Comparison of ENCODE assay signal across 27 cellular contexts in genomic region chr19:47421244-47421786, GRCh38. TPM values are rescaled to one million over a fixed set of nuclear protein-coding genes. Genes with fewer than 3 reads are reported as not detected.
DNase-seq lines count a peak whose midpoint lies in the region; ATAC-seq, FAIRE-seq and TF ChIP-seq lines count a peak whose summit lies in the region.
"Had no signal": no experiment of that assay in that cellular context is flagged by ENCODE, and none has a peak within 500 bp of the region (broad histone marks: within the 10 kb centered on the region; RNA-seq: fewer than 3 reads in every experiment).

No MANE protein-coding gene starts in this region.

- no peak for TF ChIP-seq CTCF in MCF 10A (IDR thresholded peaks at IDR 0.05; ENCODE audit: unreplicated experiment)
- TF ChIP-seq CTCF in breast epithelium (IDR thresholded peaks at IDR 0.05): no peak
- TF ChIP-seq CTCF in H1 (IDR thresholded peaks at IDR 0.05; ENCODE audit: control extremely low read depth in 1 of 3, insufficient read depth in 1 of 3, low read depth in 1 of 3, low read length in 3 of 3): no peak
- no peak for TF ChIP-seq CTCF in nephron progenitor cell (IDR thresholded peaks at IDR 0.05)

- H2BK15ac ChIP-seq in H1 (ENCODE audit: low read length): no peak overlapping the region

- H3K14ac ChIP-seq in H1 (ENCODE audit: insufficient read length): no peak overlapping the region

- H2AFZ ChIP-seq in H1 (ENCODE audit: low read length): no peak overlapping the region

- H3K36me3 Mint-ChIP-seq in MCF 10A (ENCODE audit: insufficient read depth, unreplicated experiment) (no peaks in the 10 kb centered on the region), nephron progenitor cell (ENCODE audit: low read depth) (peaks cover under 1% of the 10 kb centered on the region)
- H3K36me3 Mint-ChIP-seq: activated naive CD8-positive, alpha-beta T cell treated with anti-CD3 and anti-CD28 coated beads, Interleukin-2, amount 10 ng/mL, durations not matched to agents 7 days and 5 days had no signal

- H3K4ac ChIP-seq in H1 (replicated peaks; ENCODE audit: insufficient read length, low read depth, low read length): no peak overlapping the region

- CTCF ChIA-PET in MCF 10A (lab: Yijun Ruan, JAX): no interaction called here
- CTCF ChIA-PET in H1 (lab: Charles Lee; ENCODE audit: partially characterized antibody): no interaction called here

- H4K91ac ChIP-seq in H1 (replicated peaks; ENCODE audit: insufficient read length, low read length): no peak overlapping the region

- intact Hi-C loops in MCF 10A (cut with micrococcal nuclease): no loop called here
- intact Hi-C loops in breast epithelium (cut with DNase I; ENCODE audit: low total_unique reads): no loop called here

- H2BK12ac ChIP-seq in H1 (ENCODE audit: low read depth, low read length): peak overlapping the region; percentile 29; the same call in 1 of the 2 replicates

- H2BK20ac ChIP-seq in H1 (ENCODE audit: low read length): no peak overlapping the region

- no peak overlapping the region for H3K56ac ChIP-seq in H1 (replicated peaks; ENCODE audit: insufficient read length, low read depth, low read length)

- H3K9me3 ChIP-seq in breast epithelium (no peaks in the 10 kb centered on the region), H1 (ENCODE audit: insufficient read depth in 2 of 2, low read depth in 1 of 2, low read length in 1 of 2) (no peaks in the 10 kb centered on the region)
- H3K9me3 ChIP-seq: tibial nerve had no signal

- no peak for FAIRE-seq in H1 (lab: Jason Lieb, UNC)
- FAIRE-seq: GM12892 had no signal

- H2BK120ac ChIP-seq in H1 (replicated peaks; ENCODE audit: low read depth, low read length): no peak overlapping the region

- H3K36me3 ChIP-seq in breast epithelium (no peaks in the 10 kb centered on the region), H1 (ENCODE audit: control insufficient read depth in 2 of 4, insufficient read depth in 4 of 4, low read length in 3 of 4) (no peaks in the 10 kb centered on the region)
- H3K36me3 ChIP-seq: brain microvascular endothelial cell, tibial nerve had no signal

- 10% methylated on average over 16 of the region's 16 CpGs; no CpG with 5 or more reads in 1 of the 2 experiments for WGBS in H1 (ENCODE audit: extremely low coverage in 1 of 2, insufficient coverage in 1 of 2, insufficient read length in 1 of 2, insufficient replicate concordance in 2 of 2, low coverage in 1 of 2, low lambda C conversion rate in 2 of 2, missing lambda C conversion rate in 1 of 2), 2 experiments

- peaks cover 5 to 8% of the 10 kb centered on the region in 2 experiments for H4K20me1 ChIP-seq in H1 (replicated peaks in 1 of 2; ENCODE audit: control insufficient read depth in 1 of 2, insufficient read depth in 2 of 2, low read length in 2 of 2)

- POLR2A ChIA-PET in MCF 10A (lab: Yijun Ruan, JAX) (no interaction called here), H1 (lab: Charles Lee; ENCODE audit: partially characterized antibody) (interaction anchor here (0.9 kb wide), 1 partner anchor 19 kb away, joined by 3 read pairs; no protein-coding TSS in a partner anchor)

- no peaks in the 10 kb centered on the region for H3K79me1 ChIP-seq in H1 (ENCODE audit: low read depth, low read length)

- peaks cover 77% of the 10 kb centered on the region for H3K27me3 Mint-ChIP-seq in MCF 10A (ENCODE audit: insufficient read depth, unreplicated experiment)
- H3K27me3 Mint-ChIP-seq in nephron progenitor cell (ENCODE audit: low read depth, poor library complexity): peaks cover 89% of the 10 kb centered on the region

- TF ChIP-seq POLR2A in breast epithelium (IDR thresholded peaks at IDR 0.05) (no peak), H1 (IDR thresholded peaks at IDR 0.05; ENCODE audit: control extremely low read depth in 1 of 2, low read depth in 2 of 2, low read length in 2 of 2) (no peak)

- no peak for TF ChIP-seq EP300 in H1 (IDR thresholded peaks at IDR 0.05; ENCODE audit: borderline replicate concordance in 1 of 2, low read depth in 2 of 2, low read length in 2 of 2)

- no TSS peak for BruUV-seq in MCF 10A (replicated peaks; lab: Mats Ljungman, UMichigan)

- ATAC-seq in HG03108 (IDR thresholded peaks at IDR 0.05; ENCODE audit: unreplicated experiment): no peak
- ATAC-seq: activated T-helper 17 cell treated with anti-CD3 and anti-CD28 coated beads, Interleukin-2, amount 50 U/mL, for 72 hours; foreskin keratinocyte had no signal

- no peak overlapping the region for H3K23ac ChIP-seq in H1 (ENCODE audit: insufficient read length)

- H3K9me3 Mint-ChIP-seq in MCF 10A (ENCODE audit: unreplicated experiment) (no peaks in the 10 kb centered on the region), nephron progenitor cell (no peaks in the 10 kb centered on the region)
- H3K9me3 Mint-ChIP-seq: activated naive CD8-positive, alpha-beta T cell treated with anti-CD3 and anti-CD28 coated beads, Interleukin-2, amount 10 ng/mL, durations not matched to agents 7 days and 5 days; activated T-helper 17 cell treated with anti-CD3 and anti-CD28 coated beads, Interleukin-2, amount 50 U/mL, for 72 hours; stimulated activated naive CD8-positive, alpha-beta T cell treated with anti-CD3 and anti-CD28 coated beads, Interleukin-15, Interleukin-2, amounts not matched to agents 100 ng/mL and 50 ng/mL, for 24 hours had no signal

- H3K27me3 ChIP-seq in breast epithelium: peaks cover 6 to 50% of the 10 kb centered on the region in 2 donors
- peaks cover 39 to 76% (median 74%) of the 10 kb centered on the region in 4 experiments for H3K27me3 ChIP-seq in H1 (replicated peaks in 1 of 4; ENCODE audit: control insufficient read depth in 3 of 4, extremely low read depth in 1 of 4, insufficient read depth in 3 of 4, low read length in 3 of 4)

- H4K5ac ChIP-seq in H1 (ENCODE audit: insufficient read length, low read depth, low read length): no peak overlapping the region

- H3K4me1 ChIP-seq in breast epithelium: no peaks in the 10 kb centered on the region
- peaks cover 6 to 34% (median 19%) of the 10 kb centered on the region in 4 experiments for H3K4me1 ChIP-seq in H1 (replicated peaks in 1 of 4; ENCODE audit: control insufficient read depth in 3 of 4, insufficient read depth in 4 of 4, low read length in 3 of 4)
- H3K4me1 ChIP-seq: foreskin keratinocyte had no signal

- no peak overlapping the region for H3K4me3 Mint-ChIP-seq in MCF 10A (ENCODE audit: unreplicated experiment)
- peak overlapping the region; percentile 75 for H3K4me3 Mint-ChIP-seq in nephron progenitor cell
- H3K4me3 Mint-ChIP-seq: activated naive CD8-positive, alpha-beta T cell treated with anti-CD3 and anti-CD28 coated beads, Interleukin-2, amount 10 ng/mL, durations not matched to agents 7 days and 5 days; activated T-helper 17 cell treated with anti-CD3 and anti-CD28 coated beads, Interleukin-2, amount 50 U/mL, for 72 hours; stimulated activated naive CD8-positive, alpha-beta T cell treated with anti-CD3 and anti-CD28 coated beads, Interleukin-15, Interleukin-2, amounts not matched to agents 100 ng/mL and 50 ng/mL, for 24 hours had no signal

- H4K8ac ChIP-seq in H1 (ENCODE audit: extremely low read depth, insufficient read depth, low read length): no peak overlapping the region

- H3K79me2 ChIP-seq in H1 (ENCODE audit: control insufficient read depth in 1 of 2, insufficient read depth in 2 of 2, low read length in 2 of 2): no peaks in the 10 kb centered on the region

- H3K4me3 ChIP-seq in breast epithelium (no peak overlapping the region), H1 (ENCODE audit: extremely low read depth in 1 of 4, insufficient read depth in 2 of 4, low read depth in 3 of 4, low read length in 4 of 4) (peak overlapping the region in 3 of 4 experiments; percentile 26 to 75 (median 27); a peak in 6 of 8 replicates)
- H3K4me3 ChIP-seq: tibial nerve had no signal

- peak overlapping the region; percentile 33 for H3K27ac Mint-ChIP-seq in MCF 10A (ENCODE audit: low read depth, unreplicated experiment)
- H3K27ac Mint-ChIP-seq in nephron progenitor cell: peak overlapping the region; percentile 57
- H3K27ac Mint-ChIP-seq: activated naive CD8-positive, alpha-beta T cell treated with anti-CD3 and anti-CD28 coated beads, Interleukin-2, amount 10 ng/mL, durations not matched to agents 7 days and 5 days; activated T-helper 17 cell treated with anti-CD3 and anti-CD28 coated beads, Interleukin-2, amount 50 U/mL, for 72 hours; stimulated activated naive CD8-positive, alpha-beta T cell treated with anti-CD3 and anti-CD28 coated beads, Interleukin-15, Interleukin-2, amounts not matched to agents 100 ng/mL and 50 ng/mL, for 24 hours had no signal

- H3K4me2 ChIP-seq in H1 (ENCODE audit: insufficient read depth in 1 of 2, low read depth in 2 of 2, low read length in 2 of 2): peak overlapping the region; percentile 92 to 96

- H3K18ac ChIP-seq in H1 (ENCODE audit: extremely low read depth, low read length): peak overlapping the region; percentile 38; the same call in 1 of the 2 replicates

- DNase-seq in MCF 10A (ENCODE audit: unreplicated experiment) (no peak), breast epithelium (ENCODE audit: low spot score in 2 of 2) (no peak), H1 (ENCODE audit: low read depth in 1 of 2, low spot score in 2 of 2) (no peak), nephron progenitor cell (no peak), NAMALWA (ENCODE audit: low spot score) (no peak), NCI-H2196 (lab: John Stamatoyannopoulos, UW; ENCODE audit: unreplicated experiment) (no peak)
- no peak for DNase-seq in activated T-cell treated with anti-CD3 and anti-CD28 coated beads, Interleukin-2, amount 50 U/mL, for 1 hour
- DNase-seq: activated CD4-positive, CD25-positive, alpha-beta regulatory T cell treated with anti-CD3 and anti-CD28 coated beads, Interleukin-2, amount 50 U/mL, for 72 hours; activated naive CD8-positive, alpha-beta T cell treated with anti-CD3 and anti-CD28 coated beads, Interleukin-2, amount 10 ng/mL, durations not matched to agents 7 days and 5 days; brain microvascular endothelial cell; C1 segment of cervical spinal cord; cortex of kidney; DMS 273 treated with DMSO at 0.1 percent for 48 hours; foreskin keratinocyte; KBM-7; NCI-H2081; NCI-H510A; NK-92 treated with Interleukin-12 subunit alpha and Interleukin-12 subunit beta, amount 100 ng/mL, for 24 hours had no signal

- no peak overlapping the region for H2BK5ac ChIP-seq in H1 (ENCODE audit: low read depth, low read length)

- H3K27ac ChIP-seq in breast epithelium (no peak overlapping the region), H1 (ENCODE audit: low read depth, low read length) (no peak overlapping the region)
- H3K27ac ChIP-seq: brain microvascular endothelial cell, foreskin keratinocyte, RWPE1, tibial nerve had no signal

- peaks cover 36% of the 10 kb centered on the region for H3K23me2 ChIP-seq in H1 (ENCODE audit: low read depth, low read length)

- TF ChIP-seq RAD21 in H1 (IDR thresholded peaks at IDR 0.05 in 1 of 2, conservative IDR thresholded peaks at IDR 0.05 in 1 of 2; ENCODE audit: low read depth in 2 of 2, low read length in 2 of 2): no peak

- H3K4me1 Mint-ChIP-seq in MCF 10A (ENCODE audit: insufficient read depth, unreplicated experiment): peaks cover 26% of the 10 kb centered on the region
- H3K4me1 Mint-ChIP-seq in nephron progenitor cell: peaks cover 69% of the 10 kb centered on the region

- no peak overlapping the region; the same call in 1 of the 2 replicates for H2AK5ac ChIP-seq in H1 (ENCODE audit: low read depth, low read length)

- H3K9ac ChIP-seq in H1 (replicated peaks in 1 of 4; ENCODE audit: extremely low read depth in 1 of 4, low read depth in 3 of 4, low read length in 3 of 4): no peak overlapping the region

RNA-seq across cellular contexts. Expression of gene MEIS3, which starts 2.0 kb away (rescaled TPM):
- total RNA-seq in MCF 10A (2022): 6.6 and 11.2 TPM in 2 replicates
- 10 to 100 TPM; 13.1 to 41.6 (median 17.1) TPM for total RNA-seq in breast epithelium
- 27.4 and 28.2 TPM in 2 replicates for total RNA-seq in H1 (2021; fragmentation: NEBNext Ultra II Directional; extraction: Animal tissue kit (Norgen Biotek cat#: 25700))
- polyA plus RNA-seq in H1 (2011; rRNA removed): 24.5 and 34.0 TPM in 2 replicates
- polyA plus RNA-seq in H1 (2011; cell fraction: cytosol; rRNA removed): 25.2 TPM
- 40.6 TPM for polyA plus RNA-seq in H1 (2011; cell fraction: nucleus; rRNA removed)
- 21.5 to 39.7 TPM (median 35.7 TPM) in 4 replicates for polyA plus RNA-seq in H1 (2012, experiment 1 of 2)
- 30.6 TPM for polyA plus RNA-seq in H1 (2012, experiment 2 of 2)
- 36.7 TPM for polyA plus RNA-seq in H1 (2013, experiment 1 of 2)
- polyA plus RNA-seq in H1 (2013, experiment 2 of 2): 36.5 TPM
- polyA minus RNA-seq in H1 (2011; rRNA and poly(A)+ RNA removed): 11.1 TPM in 2 replicates
- polyA minus RNA-seq in H1 (2011; cell fraction: cytosol; rRNA and poly(A)+ RNA removed): 12.3 TPM
- 11.0 TPM for polyA minus RNA-seq in H1 (2011; cell fraction: nucleus; rRNA and poly(A)+ RNA removed)
- total RNA-seq: mononuclear cell had no signal

RNA-seq across cellular contexts. Expression of gene SLC8A2, which starts 50.4 kb away (rescaled TPM):
- total RNA-seq in MCF 10A (2022) (0.54 TPM in 1 of 2 replicates, not detected in the other), breast epithelium (under 1 TPM in 2 of 3 donors, not detected in 1; under 0.01 to 0.29 TPM)
- 7.3 and 8.3 TPM in 2 replicates for total RNA-seq in H1 (2021; fragmentation: NEBNext Ultra II Directional; extraction: Animal tissue kit (Norgen Biotek cat#: 25700))
- polyA plus RNA-seq in H1 (2011; rRNA removed): 12.4 and 15.7 TPM in 2 replicates
- 9.3 TPM for polyA plus RNA-seq in H1 (2011; cell fraction: cytosol; rRNA removed)
- polyA plus RNA-seq in H1 (2011; cell fraction: nucleus; rRNA removed): 16.6 TPM
- polyA plus RNA-seq in H1 (2012, experiment 1 of 2): 7.1 to 14.9 TPM (median 11.4 TPM) in 4 replicates
- polyA plus RNA-seq in H1 (2012, experiment 2 of 2): 6.9 TPM
- polyA plus RNA-seq in H1 (2013, experiment 1 of 2): 6.6 TPM
- polyA plus RNA-seq in H1 (2013, experiment 2 of 2): 6.1 TPM
- 27.9 and 30.5 TPM in 2 replicates for polyA minus RNA-seq in H1 (2011; rRNA and poly(A)+ RNA removed)
- polyA minus RNA-seq in H1 (2011; cell fraction: cytosol; rRNA and poly(A)+ RNA removed): 12.6 TPM
- polyA minus RNA-seq in H1 (2011; cell fraction: nucleus; rRNA and poly(A)+ RNA removed): 9.7 TPM
- total RNA-seq: A172, mononuclear cell, osteocyte, tibial nerve had no signal

Comparison
In these comparisons a context has a peak if more than half of its experiments do, and no peak if none do; other contexts are left out.
1. H3K4me3 ChIP-seq: peak in H1 (3 of 4); none in breast epithelium (0 of 3).